8 cellular contexts compared by ENCODE assay signal in genomic region chr12:111767362-111768158, GRCh38. TPM values are rescaled to one million over a fixed set of nuclear protein-coding genes. Genes with fewer than 3 reads are reported as not detected.
A peak's percentile ranks its signal among the peaks of the same experiment; 100 is the strongest.
DNase-seq lines count a peak whose midpoint lies in the region; ATAC-seq, FAIRE-seq and TF ChIP-seq lines count a peak whose summit lies in the region.

No MANE protein-coding gene starts in this region.

- H3K9me2 ChIP-seq in HCT116 (ENCODE audit: insufficient read depth), result no peaks in the 10 kb centered on the region

- H3K79me2 ChIP-seq in HCT116 (ENCODE audit: insufficient read depth, low read length) (no peaks in the 10 kb centered on the region), GM12878 (ENCODE audit: control insufficient read depth, insufficient read depth, low read length) (no peaks in the 10 kb centered on the region; the same call in 1 of the 2 replicates)

- H2AFZ ChIP-seq in HCT116 (ENCODE audit: low read depth, low read length, poor library complexity, severe bottlenecking) (peak overlapping the region; percentile 88), GM12878 (ENCODE audit: control insufficient read depth, low read depth, low read length) (peak overlapping the region; percentile 64)

- H3K4me1 ChIP-seq in HCT116 (ENCODE audit: control insufficient read depth in 1 of 2, insufficient read depth in 2 of 2, low read length in 2 of 2) (peaks cover 9 to 19% of the 10 kb centered on the region in 2 experiments), GM12878 (ENCODE audit: control insufficient read depth, insufficient read depth, low read length) (peaks cover 39% of the 10 kb centered on the region), subcutaneous abdominal adipose tissue (ENCODE audit: control insufficient read depth in 5 of 5, insufficient read depth in 5 of 5, low read length in 5 of 5) (peaks cover 3 to 56% (median 53%) of the 10 kb centered on the region in 5 donors)

- SMC1A ChIA-PET in GM12878 (lab: Charles Lee; ENCODE audit: uncharacterized antibody, unreplicated experiment), result interaction anchor here (1.2 to 1.9 kb wide), 4 partner anchors 9 to 45 kb away, joined by 4 to 5 read pairs (median 5); no protein-coding TSS in a partner anchor

- peak overlapping the region; percentile 43; the same call in 1 of the 2 replicates for H3K27ac ChIP-seq in HCT116 (ENCODE audit: low read depth, low read length)
- H3K27ac ChIP-seq in GM12878 (ENCODE audit: control insufficient read depth, insufficient read depth), result no peak overlapping the region
- H3K27ac ChIP-seq in subcutaneous abdominal adipose tissue (ENCODE audit: low read depth, low read length), result peak overlapping the region; percentile 86

- intact Hi-C loops in HCT116 (cut with micrococcal nuclease) (no loop called here), GM12878 (cut with micrococcal nuclease; ENCODE audit: unreplicated experiment) (no loop called here)

- no peak for FAIRE-seq in GM12878 (lab: Jason Lieb, UNC)
- no peak for FAIRE-seq in H54 (lab: Jason Lieb, UNC)

- peak overlapping the region; percentile 98 for H3K4me2 ChIP-seq in HCT116 (ENCODE audit: low read length)
- peak overlapping the region; percentile 100 for H3K4me2 ChIP-seq in GM12878 (ENCODE audit: control insufficient read depth, insufficient read depth)

- BruUV-seq in HCT116 (replicated peaks; lab: Mats Ljungman, UMichigan), result TSS peak; percentile 70
- no TSS peak for BruUV-seq in GM12878 (replicated peaks; lab: Mats Ljungman, UMichigan)

- TF ChIP-seq RAD21 in HCT116 (IDR thresholded peaks at IDR 0.05; ENCODE audit: low read depth) (no peak), GM12878 (IDR thresholded peaks at IDR 0.05; ENCODE audit: insufficient read depth, low read depth, low read length) (no peak)

- H3K36me3 ChIP-seq in HCT116 (ENCODE audit: control insufficient read depth in 1 of 2, insufficient read depth in 2 of 2, low read length in 2 of 2) (no peaks in the 10 kb centered on the region), GM12878 (ENCODE audit: control insufficient read depth in 2 of 2, insufficient read depth in 2 of 2, low read length in 1 of 2) (no peaks in the 10 kb centered on the region), kidney epithelial cell (ENCODE audit: control insufficient read depth, insufficient read depth, low read length) (no peaks in the 10 kb centered on the region), subcutaneous abdominal adipose tissue (ENCODE audit: control insufficient read depth in 5 of 5, insufficient read depth in 5 of 5, low read length in 5 of 5) (peaks cover 0 to 10% (median 6%) of the 10 kb centered on the region in 5 donors)

- no peak for TF ChIP-seq EP300 in GM12878 (IDR thresholded peaks at IDR 0.05; ENCODE audit: borderline replicate concordance in 1 of 2, control insufficient read depth in 1 of 2, low read depth in 2 of 2, low read length in 2 of 2)

- H4K20me1 ChIP-seq in HCT116 (ENCODE audit: insufficient read depth) (no peaks in the 10 kb centered on the region), GM12878 (ENCODE audit: control insufficient read depth, insufficient read depth) (no peaks in the 10 kb centered on the region)

- H3K27me3 ChIP-seq in HCT116 (ENCODE audit: insufficient read depth, low read length) (no peaks in the 10 kb centered on the region), GM12878 (replicated peaks in 1 of 2; ENCODE audit: control insufficient read depth in 2 of 2, insufficient read depth in 2 of 2, low read length in 1 of 2) (no peaks in the 10 kb centered on the region), kidney epithelial cell (ENCODE audit: control insufficient read depth, insufficient read depth, low read length) (peaks cover 2% of the 10 kb centered on the region), subcutaneous abdominal adipose tissue (ENCODE audit: control insufficient read depth in 5 of 5, insufficient read depth in 4 of 5, low read length in 5 of 5) (no peaks in the 10 kb centered on the region)

- TF ChIP-seq CTCF in HCT116 (IDR thresholded peaks at IDR 0.05 in 2 of 3, conservative IDR thresholded peaks at IDR 0.05 in 1 of 3; ENCODE audit: borderline replicate concordance in 1 of 3, insufficient read depth in 1 of 3, low read depth in 2 of 3, low read length in 2 of 3) (no peak), GM12878 (IDR thresholded peaks at IDR 0.05 in 2 of 3, conservative IDR thresholded peaks at IDR 0.05 in 1 of 3; ENCODE audit: control insufficient read depth in 2 of 3, extremely low read depth in 1 of 3, insufficient read depth in 1 of 3, low read depth in 3 of 3, low read length in 3 of 3) (no peak), kidney epithelial cell (IDR thresholded peaks at IDR 0.05; ENCODE audit: insufficient read depth, low read length, poor library complexity, severe bottlenecking) (no peak)

- ATAC-seq in HCT116, result peak; percentile 58
- ATAC-seq in GM12878, result no peak
- no peak for ATAC-seq in HG03439 (IDR thresholded peaks at IDR 0.05; ENCODE audit: unreplicated experiment)

- H3K9me3 ChIP-seq in HCT116 (ENCODE audit: control insufficient read depth in 1 of 2, insufficient read depth in 1 of 2, low read depth in 1 of 2, low read length in 2 of 2) (no peaks in the 10 kb centered on the region), GM12878 (replicated peaks; ENCODE audit: control insufficient read depth, insufficient read depth, low read length) (no peaks in the 10 kb centered on the region; the same call in 1 of the 3 replicates), subcutaneous abdominal adipose tissue (ENCODE audit: control insufficient read depth in 5 of 5, low read length in 5 of 5) (no peaks in the 10 kb centered on the region)

- RAD21 ChIA-PET in HCT116 (lab: Charles Lee; ENCODE audit: low non-redundant PET in 1 of 2, low total read pairs in 2 of 2, uncharacterized antibody in 2 of 2, unreplicated experiment in 2 of 2), result no interaction called here
- RAD21 ChIA-PET in GM12878 (lab: Charles Lee; ENCODE audit: unreplicated experiment), result interaction anchor here (1.6 kb wide), 1 partner anchor 45 kb away, joined by 5 read pairs; no protein-coding TSS in a partner anchor

- POLR2A ChIA-PET in HCT116 (lab: Charles Lee) (no interaction called here), GM12878 (lab: Charles Lee) (interaction anchor here (0.7 kb wide), 1 partner anchor 11 kb away, joined by 4 read pairs; no protein-coding TSS in a partner anchor)

- H3K9ac ChIP-seq in HCT116 (ENCODE audit: low read length) (peak overlapping the region; percentile 69), GM12878 (ENCODE audit: control insufficient read depth, insufficient read depth, low read length) (peak overlapping the region; percentile 51), subcutaneous abdominal adipose tissue (ENCODE audit: low read length in 5 of 5) (peak overlapping the region; percentile 42 to 89 (median 84))

- in situ Hi-C loops in ACHN (cut with HindIII; ENCODE audit: low pct_ligation_motif_present, low pct_unique_long_range_greater_than_20kb, low sequenced_read_pairs), result no loop called here
- in situ Hi-C loops in GM12878 (cut with MboI), result no loop called here

- DNase-seq in ACHN, result peak; percentile 86
- peak; percentile 12 for DNase-seq in HCT116 (ENCODE audit: low read depth, low spot score)
- DNase-seq in GM12878 (ENCODE audit: low read depth, low spot score), result no peak
- no peak for DNase-seq in kidney epithelial cell (ENCODE audit: low read depth)
- no peak for DNase-seq in H54 (ENCODE audit: insufficient read length, low spot score)
- DNase-seq in KG1 (lab: John Stamatoyannopoulos, UW), result no peak

- 70% methylated on average over 18 of the region's 18 CpGs for WGBS in GM12878 (ENCODE audit: insufficient coverage, insufficient replicate concordance, low lambda C conversion rate, missing lambda C conversion rate)

- CTCF ChIA-PET in HCT116 (lab: Charles Lee), result no interaction called here
- CTCF ChIA-PET in GM12878 (lab: Yijun Ruan, JAX), result interaction anchor here (1.3 to 2.2 kb wide), 2 partner anchors 14 to 45 kb away, joined by 4 to 9 read pairs; no protein-coding TSS in a partner anchor

- H3K4me3 ChIP-seq in HCT116 (replicated peaks in 1 of 2; ENCODE audit: low read depth in 1 of 2, low read length in 2 of 2) (peak overlapping the region; percentile 77 to 85), GM12878 (peak overlapping the region; percentile 51; the same call in 1 of the 2 replicates), kidney epithelial cell (ENCODE audit: low read depth, low read length) (peak overlapping the region; percentile 71), subcutaneous abdominal adipose tissue (ENCODE audit: low read depth in 1 of 5, low read length in 5 of 5) (peak overlapping the region; percentile 82 to 96 (median 84))

- TF ChIP-seq POLR2A in HCT116 (IDR thresholded peaks at IDR 0.05; ENCODE audit: borderline replicate concordance, extremely low read depth, insufficient read depth, insufficient read length) (no peak), GM12878 (IDR thresholded peaks at IDR 0.05; ENCODE audit: low read depth, low read length) (no peak), H54 (IDR thresholded peaks at IDR 0.05; ENCODE audit: low read depth, low read length) (no peak)

TF ChIP-seq in HCT116, 20 proteins besides CTCF, POLR2A, EP300 and RAD21 (continues in another document):
- TF ChIP-seq CBX3 (IDR thresholded peaks at IDR 0.05; ENCODE audit: low read depth) (no peak), TCF7L2 (IDR thresholded peaks at IDR 0.05; ENCODE audit: borderline replicate concordance, extremely low read depth, insufficient read depth, insufficient read length) (peak; percentile 34)

TF ChIP-seq in GM12878, 131 proteins besides CTCF, POLR2A, EP300 and RAD21 (continues in another document):
- no peak for TF ChIP-seq FOXK2 (IDR thresholded peaks at IDR 0.05)
- no peak for TF ChIP-seq CHD1 (IDR thresholded peaks at IDR 0.05; ENCODE audit: low read depth, low read length)

RNA-seq across cellular contexts. Expression of gene ALDH2, which starts 0.8 kb away (rescaled TPM):
- 32.9 TPM for total RNA-seq in HCT116 (2021; ENCODE audit: unreplicated experiment)
- 44.6 and 54.0 TPM in 2 replicates for polyA plus RNA-seq in HCT116 (2012)
- 1.4 and 2.4 TPM in 2 replicates for total RNA-seq in GM12878 (2013; cell fraction: nucleolus; rRNA removed)
- 11.9 and 12.2 TPM in 2 replicates for total RNA-seq in GM12878 (2014; rRNA removed)
- total RNA-seq in GM12878 (2014; rRNA removed; fragmentation: Illumina TruSeq; extraction: Trizol), result 4.5 and 4.8 TPM in 2 replicates
- total RNA-seq in GM12878 (2021), result 15.2 and 16.6 TPM in 2 replicates
- 4.5 TPM for polyA plus RNA-seq in GM12878 (2011; ENCODE audit: low read depth)
- 1.4 TPM in 2 replicates for polyA plus RNA-seq in GM12878 (2011; rRNA removed)
- 1.1 and 1.7 TPM in 2 replicates for polyA plus RNA-seq in GM12878 (2011; cell fraction: cytosol; rRNA removed)
- 3.8 and 5.1 TPM in 2 replicates for polyA plus RNA-seq in GM12878 (2011; cell fraction: nucleus; rRNA removed)
- 10.4 and 17.1 TPM in 2 replicates for polyA plus RNA-seq in GM12878 (2012)
- polyA plus RNA-seq in GM12878 (2014; fragmentation: Illumina TruSeq; extraction: Trizol), result 5.9 and 7.7 TPM in 2 replicates
- polyA plus RNA-seq in GM12878 (2014; fragmentation: Nextera tagmentation; extraction: Ambion mirVana), result 1 to 10 TPM; 1.8 to 4.9 TPM
- 16.2 and 16.4 TPM in 2 replicates for polyA plus RNA-seq in GM12878 (2014; rRNA removed)
- polyA plus RNA-seq in GM12878 (2016; fragmentation: Nextera tagmentation; extraction: Ambion mirVana), result 10 to 100 TPM in 1 of 2 experiments, 1 to 10 TPM in 1; 9.7 to 12.4 TPM
- polyA minus RNA-seq in GM12878 (2011; rRNA and poly(A)+ RNA removed), result 0.22 and 1.1 TPM in 2 replicates
- polyA minus RNA-seq in GM12878 (2011; cell fraction: cytosol; rRNA and poly(A)+ RNA removed), result not detected in 2 replicates
- 0.48 and 1.1 TPM in 2 replicates for polyA minus RNA-seq in GM12878 (2011; cell fraction: nucleus; rRNA and poly(A)+ RNA removed)
- total RNA-seq in kidney epithelial cell, result 22.4 and 23.2 TPM in 2 replicates

Comparison
In these comparisons a context has a peak if more than half of its experiments do, and no peak if none do; other contexts are left out.
1. DNase-seq: peak in ACHN (single experiment) and HCT116 (single experiment); none in GM12878 (single experiment), kidney epithelial cell (single experiment), H54 (single experiment) and KG1 (single experiment).
2. Peak in every context shown above with its lines, with median percentiles within 50 percentile points of each other: H3K4me3 ChIP-seq and H3K9ac ChIP-seq.